Comparison of ENCODE assay signal across 14 cellular contexts in genomic region chr13:113404366-113404722, GRCh38.
"Had no signal": no experiment of that assay in that cellular context is flagged by ENCODE, and none has a peak within 500 bp of the region (broad histone marks: within the 10 kb centered on the region; RNA-seq: fewer than 3 reads in every experiment).

No MANE protein-coding gene starts in this region.

- H3K9me3 ChIP-seq: left lung, suprapubic skin had no signal

- DNase-seq: activated CD4-positive, alpha-beta T cell treated with anti-CD3 and anti-CD28 coated beads, Interleukin-2, amount 50 U/mL, for 48 hours; activated CD4-positive, CD25-positive, alpha-beta regulatory T cell treated with anti-CD3 and anti-CD28 coated beads, Interleukin-2, amount 50 U/mL, for 72 hours; activated CD8-positive, alpha-beta memory T cell treated with anti-CD3 and anti-CD28 coated beads, Interleukin-2, amount 50 U/mL, for 4 hours; activated T-cell treated with anti-CD3 and anti-CD28 coated beads, Interleukin-2, amount 50 U/mL, for 72 hours; dermis blood vessel endothelial cell; foreskin fibroblast; hypothalamus; stimulated activated CD4-positive, alpha-beta T cell treated with anti-CD3 and anti-CD28 coated beads, Interleukin-15, amount 100 ng/mL, for 24 hours; stimulated activated CD4-positive, alpha-beta T cell treated with anti-CD3 and anti-CD28 coated beads, Interleukin-2, amount 100 ng/mL, for 48 hours; stimulated activated naive CD8-positive, alpha-beta T cell treated with anti-CD3 and anti-CD28 coated beads, Interleukin-15, amount 100 ng/mL, for 72 hours had no signal

- H3K36me3 ChIP-seq: left lung, suprapubic skin had no signal

- H3K27ac ChIP-seq: epithelial cell of prostate, left lung, skin epidermis, suprapubic skin had no signal

- ATAC-seq: activated T-cell treated with anti-CD3 and anti-CD28 coated beads, Interleukin-2, amount 50 U/mL, for 72 hours; left lung; stimulated activated naive CD8-positive, alpha-beta T cell treated with anti-CD3 and anti-CD28 coated beads, Interleukin-15, amount 100 ng/mL, for 72 hours had no signal

- H3K4me3 ChIP-seq: left lung, skin epidermis, suprapubic skin had no signal

- H3K4me1 ChIP-seq: left lung had no signal
